8 cellular contexts compared by ENCODE assay signal in the genomic region with DNA sequence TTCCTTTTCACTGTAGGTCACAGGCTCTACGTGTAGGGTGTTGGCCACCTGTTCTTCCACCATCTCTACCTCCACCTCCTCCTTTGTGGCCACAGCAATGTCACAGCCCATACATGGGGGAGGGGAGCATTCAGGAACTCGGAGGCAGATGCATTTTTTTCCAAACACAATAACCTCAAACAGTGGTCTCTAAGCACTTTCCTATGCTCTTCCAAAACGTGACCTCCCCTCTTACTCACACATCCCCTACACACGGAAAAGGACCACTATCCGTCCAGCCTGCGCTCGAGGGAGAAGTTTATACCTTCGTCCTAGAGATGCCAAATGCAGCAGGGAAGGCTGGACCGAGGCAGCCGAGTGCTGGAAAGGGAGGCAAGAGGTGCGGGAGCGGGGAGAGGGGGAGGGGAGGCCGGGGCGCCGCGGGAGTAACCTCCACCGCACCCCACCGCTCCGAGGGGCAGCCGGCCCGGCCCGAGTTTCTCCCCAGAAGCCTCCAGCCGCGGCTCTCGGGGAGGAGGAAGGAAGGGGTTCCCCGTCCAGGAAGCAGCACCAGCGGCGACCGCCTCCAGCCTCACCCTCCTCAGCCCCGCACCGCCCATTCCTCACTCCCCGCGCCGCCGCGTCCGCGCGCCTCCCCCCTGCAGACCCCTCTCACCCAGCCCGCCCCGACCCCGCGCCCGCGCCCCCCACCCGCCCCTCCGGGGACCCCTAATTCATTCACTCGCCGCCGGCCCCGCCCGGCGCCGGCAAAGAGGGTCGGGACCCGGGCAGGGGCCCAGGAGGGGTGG. TPM values are rescaled to one million over a fixed set of nuclear protein-coding genes. Genes with fewer than 3 reads are reported as not detected.
DNase-seq lines count a peak whose midpoint lies in the region; ATAC-seq, FAIRE-seq and TF ChIP-seq lines count a peak whose summit lies in the region.

No MANE protein-coding gene starts in this region.

- no peak for FAIRE-seq in frontal cortex (lab: Jason Lieb, UNC)

- TF ChIP-seq POLR2A in GM18505 (IDR thresholded peaks at IDR 0.05; ENCODE audit: borderline replicate concordance, extremely low read depth, insufficient read depth, insufficient read length) = no peak

- intact Hi-C loops in PC-9 (cut with micrococcal nuclease; ENCODE audit: unreplicated experiment) = loop anchor here (2.0 to 10.0 kb wide), 4 partner anchors 38 to 1442 kb away; a partner anchor contains a TSS
- intact Hi-C loops in tibial artery (cut with DNase I; ENCODE audit: low total_unique reads) = loop anchor here (5.0 kb wide), 1 partner anchor 53 kb away; a partner anchor contains a TSS

- peak overlapping the region; percentile 84 for H2AFZ ChIP-seq in PC-9
- H2AFZ ChIP-seq in neuron (ENCODE audit: low read depth, low read length) = peak overlapping the region; percentile 93

- H3K27ac ChIP-seq in 22Rv1 = peak overlapping the region; percentile 69
- H3K27ac ChIP-seq in PC-9 = 0 out of 2 replicates have a peak overlapping the region, but pooled peaks have one; percentile 8
- H3K27ac ChIP-seq in tibial artery = peak overlapping the region; percentile 97 to 98

- TF ChIP-seq CTCF in 22Rv1 (IDR thresholded peaks at IDR 0.05) (no peak), PC-9 (conservative IDR thresholded peaks at IDR 0.05) (no peak), tibial artery (IDR thresholded peaks at IDR 0.05) (no peak)

- peaks cover 9% of the 10 kb centered on the region; the same call in 1 of the 2 replicates for H3F3A ChIP-seq in PC-9 (ENCODE audit: insufficient read depth, low read depth)

- peaks cover 51% of the 10 kb centered on the region for H3K79me2 ChIP-seq in PC-9 (ENCODE audit: low read depth)

- DNase-seq in PC-9 = peak in 1 of 2 experiments; percentile 46
- peak; percentile 83 for DNase-seq in activated effector memory CD4-positive, alpha-beta T cell treated with anti-CD3 and anti-CD28 coated beads, Interleukin-2, amount 50 U/mL, for 16 hours
- DNase-seq in frontal cortex (ENCODE audit: low spot score in 2 of 2) = peak; percentile 28 to 36
- peak; percentile 42 to 79 for DNase-seq in tibial artery

- CTCF ChIA-PET in PC-9 (lab: Charles Lee) = interaction anchor here (0.6 to 1.0 kb wide), 4 partner anchors 9 to 465 kb away, joined by 3 to 5 read pairs (median 4); no protein-coding TSS in a partner anchor

- H3K27me3 ChIP-seq in PC-9 (ENCODE audit: insufficient read depth, low read depth) (no peaks in the 10 kb centered on the region), neuron (ENCODE audit: insufficient read depth, low read length) (peaks cover 8% of the 10 kb centered on the region), tibial artery (no peaks in the 10 kb centered on the region)

- 0 out of 2 replicates have a peak, but pooled peaks cover 4% of the 10 kb centered on the region for H4K20me1 ChIP-seq in PC-9 (ENCODE audit: insufficient read depth)

- H3K4me3 ChIP-seq in PC-9 (peak overlapping the region; percentile 96), neuron (ENCODE audit: low read length) (peak overlapping the region; percentile 78), tibial artery (peak overlapping the region; percentile 97 to 99)

- peak overlapping the region; percentile 97 for H3K4me2 ChIP-seq in PC-9

- ATAC-seq in GM18505 (IDR thresholded peaks at IDR 0.05; ENCODE audit: unreplicated experiment) (peak; percentile 34), HG03108 (IDR thresholded peaks at IDR 0.05; ENCODE audit: unreplicated experiment) (peak; percentile 22)

- H3K9me2 ChIP-seq in PC-9 (ENCODE audit: insufficient read depth) = no peaks in the 10 kb centered on the region

- BruUV-seq in PC-9 (replicated peaks; lab: Mats Ljungman, UMichigan) = TSS peak; percentile 46

- POLR2A ChIA-PET in PC-9 (lab: Charles Lee; ENCODE audit: unreplicated experiment) = interaction anchor here (0.5 to 0.9 kb wide), 7 partner anchors 26 to 1244 kb away, joined by 4 to 23 read pairs (median 7); no protein-coding TSS in a partner anchor

- peaks cover 18% of the 10 kb centered on the region for H3K4me1 ChIP-seq in PC-9 (replicated peaks; ENCODE audit: insufficient read depth)
- H3K4me1 ChIP-seq in neuron (ENCODE audit: insufficient read depth, low read length) = peaks cover 9% of the 10 kb centered on the region
- peaks cover 0 to 15% (median 11%) of the 10 kb centered on the region in 4 donors for H3K4me1 ChIP-seq in tibial artery

- no peaks in the 10 kb centered on the region for H3K36me3 ChIP-seq in PC-9 (ENCODE audit: low read depth)
- peaks cover 3% of the 10 kb centered on the region for H3K36me3 ChIP-seq in neuron (ENCODE audit: insufficient read depth, low read length)
- no peaks in the 10 kb centered on the region for H3K36me3 ChIP-seq in tibial artery

- no peaks in the 10 kb centered on the region for H3K9me3 ChIP-seq in PC-9 (ENCODE audit: insufficient read depth, low read depth)
- peaks cover 2% of the 10 kb centered on the region for H3K9me3 ChIP-seq in neuron (ENCODE audit: low read length)
- no peaks in the 10 kb centered on the region for H3K9me3 ChIP-seq in tibial artery

RNA-seq across cellular contexts. Expression of a gene that starts 0.6 kb away (rescaled TPM):
- total RNA-seq in PC-9 (2021) (34.0 and 40.0 TPM in 2 replicates), frontal cortex (53.4 TPM)

RNA-seq across cellular contexts. Expression of a gene that starts 55.1 kb away (rescaled TPM):
- total RNA-seq in PC-9 (2021) = 11.6 and 15.9 TPM in 2 replicates
- total RNA-seq in frontal cortex = 29.8 TPM

RNA-seq across cellular contexts. Expression of a gene that starts 55.2 kb away (rescaled TPM):
- total RNA-seq in PC-9 (2021) (2.4 and 2.9 TPM in 2 replicates), frontal cortex (3.7 TPM)

Comparison
In these comparisons a context has a peak if more than half of its experiments do, and no peak if none do; other contexts are left out.
1. H3K27ac ChIP-seq: peak in every context shown above with its lines; median percentile 98 in tibial artery; 69 in 22Rv1; 8 in PC-9.